18 cellular contexts compared by ENCODE assay signal in the genomic region with DNA sequence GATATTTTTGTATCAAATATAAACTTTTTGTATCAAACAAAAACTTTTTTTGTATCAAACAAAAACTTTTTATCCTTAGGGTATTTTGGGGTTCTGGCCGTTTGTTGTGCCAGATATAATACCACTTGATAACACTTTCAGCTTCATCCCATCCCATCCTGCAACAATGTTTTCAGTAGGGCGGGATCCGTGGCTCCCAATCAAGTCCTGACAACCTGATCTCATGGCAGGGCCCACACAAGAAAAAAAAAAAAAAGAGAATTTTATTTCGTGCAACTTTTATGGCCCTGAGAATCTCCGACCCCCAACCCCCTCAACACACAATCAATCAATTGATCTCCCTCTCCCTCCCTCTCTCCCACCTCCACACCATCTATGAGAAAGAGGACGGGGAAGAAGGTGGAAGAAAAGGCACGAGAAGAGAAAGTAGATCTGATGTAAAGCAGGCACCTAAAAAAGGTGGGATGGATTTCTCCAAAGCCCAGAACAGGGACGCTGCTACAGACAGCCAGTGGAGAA.
DNase-seq lines count a peak whose midpoint lies in the region; TF ChIP-seq lines count a peak whose summit lies in the region.
"Had no signal": no experiment of that assay in that cellular context is flagged by ENCODE, and none has a peak within 500 bp of the region (broad histone marks: within the 10 kb centered on the region; RNA-seq: fewer than 3 reads in every experiment).

No MANE protein-coding gene starts in this region.

- H3K36me3 ChIP-seq in endodermal cell (ENCODE audit: control insufficient read depth, insufficient read depth, low read length) = no peaks in the 10 kb centered on the region
- no peaks in the 10 kb centered on the region for H3K36me3 ChIP-seq in osteoblast (ENCODE audit: insufficient read depth, low read length)
- H3K36me3 ChIP-seq: BLaER1 had no signal

- H4K20me1 ChIP-seq in osteoblast (ENCODE audit: insufficient read depth, low read length) = no peaks in the 10 kb centered on the region
- H4K20me1 ChIP-seq: BLaER1 had no signal

- in situ Hi-C loops in GM13977 (cut with MboI; ENCODE audit: low pct_unique_long_range_greater_than_20kb, low sequenced_read_pairs, unreplicated experiment) = no loop called here

- WGBS in endodermal cell (ENCODE audit: insufficient coverage in 1 of 2, insufficient read length in 1 of 2), 2 experiments = 57 to 58% methylated on average over 5 to 8 of the region's 8 CpGs

- H3K9me3 Mint-ChIP-seq in endodermal cell (peaks cover 93% of the 10 kb centered on the region), immature natural killer cell (peaks cover 48 to 91% (median 87%) of the 10 kb centered on the region in 6 donors)

- H3K27me3 ChIP-seq in endodermal cell (ENCODE audit: control insufficient read depth, insufficient read depth, low read length, poor library complexity, severe bottlenecking) (no peaks in the 10 kb centered on the region), osteoblast (ENCODE audit: insufficient read depth, low read length) (no peaks in the 10 kb centered on the region)
- H3K27me3 ChIP-seq: BLaER1 had no signal

- H3K4me3 ChIP-seq in endodermal cell (ENCODE audit: low read length) (peak overlapping the region; percentile 29), osteoblast (ENCODE audit: insufficient read depth, low read length) (no peak overlapping the region)
- H3K4me3 ChIP-seq: BLaER1, GM23248 had no signal

- no peak overlapping the region for H3K9ac ChIP-seq in endodermal cell (ENCODE audit: extremely low read depth, low read length, poor library complexity, severe bottlenecking)
- H3K9ac ChIP-seq: BLaER1, GM23248 had no signal

- peaks cover 94% of the 10 kb centered on the region for H3K9me3 ChIP-seq in endodermal cell (ENCODE audit: control insufficient read depth, low read length)
- H3K9me3 ChIP-seq in osteoblast (ENCODE audit: low read depth, low read length) = peaks cover 21% of the 10 kb centered on the region

- no peak overlapping the region for H3K27ac ChIP-seq in endodermal cell (ENCODE audit: low read depth, low read length)
- H3K27ac ChIP-seq in osteoblast (ENCODE audit: low read depth, low read length) = no peak overlapping the region
- H3K27ac ChIP-seq: BLaER1, C4-2B, GM23248 had no signal

- H3K79me2 ChIP-seq in osteoblast (ENCODE audit: insufficient read depth, low read length) = no peaks in the 10 kb centered on the region

- no peaks in the 10 kb centered on the region for H3K4me1 ChIP-seq in endodermal cell (ENCODE audit: control insufficient read depth, insufficient read depth, low read length)
- H3K4me1 ChIP-seq in osteoblast (ENCODE audit: insufficient read depth, low read length) = no peaks in the 10 kb centered on the region
- H3K4me1 ChIP-seq: BLaER1, Caco-2 had no signal

- H3K4me3 Mint-ChIP-seq in endodermal cell (no peak overlapping the region), immature natural killer cell (no peak overlapping the region)
- H3K4me3 Mint-ChIP-seq: B cell; CD4-positive, CD25-positive, alpha-beta regulatory T cell; CD8-positive, alpha-beta T cell had no signal

- H3K36me3 Mint-ChIP-seq in endodermal cell (ENCODE audit: low read depth) (peaks cover 5% of the 10 kb centered on the region), immature natural killer cell (peaks cover 4 to 19% (median 7%) of the 10 kb centered on the region in 3 donors)
- H3K36me3 Mint-ChIP-seq: CD8-positive, alpha-beta T cell had no signal

- H3K27ac Mint-ChIP-seq in endodermal cell = no peak overlapping the region
- H3K27ac Mint-ChIP-seq in immature natural killer cell = no peak overlapping the region
- H3K27ac Mint-ChIP-seq: B cell; CD4-positive, CD25-positive, alpha-beta regulatory T cell; CD8-positive, alpha-beta T cell had no signal

- H3K4me1 Mint-ChIP-seq in endodermal cell (no peaks in the 10 kb centered on the region), immature natural killer cell (no peaks in the 10 kb centered on the region)
- H3K4me1 Mint-ChIP-seq: B cell had no signal

- no peaks in the 10 kb centered on the region for H3K27me3 Mint-ChIP-seq in endodermal cell (ENCODE audit: insufficient read depth)
- H3K27me3 Mint-ChIP-seq in immature natural killer cell (ENCODE audit: low read depth in 3 of 3) = peaks cover 0 to 2% (median 0%) of the 10 kb centered on the region in 3 donors
- H3K27me3 Mint-ChIP-seq: B cell; CD4-positive, CD25-positive, alpha-beta regulatory T cell had no signal

- H2AFZ ChIP-seq in osteoblast (ENCODE audit: low read length) = no peak overlapping the region
- H2AFZ ChIP-seq: GM23248 had no signal

- TF ChIP-seq CTCF in GM13977 (IDR thresholded peaks at IDR 0.05; ENCODE audit: extremely low read depth, insufficient read depth, missing control alignments) (no peak), endodermal cell (conservative IDR thresholded peaks at IDR 0.05) (no peak), osteoblast (IDR thresholded peaks at IDR 0.05; ENCODE audit: extremely low read depth, low read depth, low read length) (no peak)

- no peak overlapping the region for H3K4me2 ChIP-seq in osteoblast (ENCODE audit: insufficient read depth, low read length)
- H3K4me2 ChIP-seq: BLaER1 had no signal

- peak; percentile 10 for DNase-seq in AG20443 (ENCODE audit: low spot score)
- DNase-seq in GM13977 (ENCODE audit: low spot score) = peak; percentile 12
- DNase-seq in endodermal cell = no peak
- DNase-seq in osteoblast (ENCODE audit: insufficient read length, low spot score, missing footprints) = peak; percentile 56
- DNase-seq in immature natural killer cell = no peak
- no peak for DNase-seq in NCI-H1436 (lab: John Stamatoyannopoulos, UW)
- no peak for DNase-seq in stimulated activated CD8-positive, alpha-beta memory T cell treated with anti-CD3 and anti-CD28 coated beads, Interleukin-4, amount 100 ng/mL, for 48 hours
- DNase-seq: Caco-2; CD4-positive, CD25-positive, alpha-beta regulatory T cell; CD8-positive, alpha-beta T cell; DMS153; DND-41; GM23248; H7; HCEC 1CT had no signal

Comparison
In these comparisons a context has a peak if more than half of its experiments do, and no peak if none do; other contexts are left out.
1. DNase-seq: peak in AG20443 (single experiment), GM13977 (single experiment) and osteoblast (single experiment); none in endodermal cell (single experiment), immature natural killer cell (0 of 3), NCI-H1436 (single experiment) and stimulated activated CD8-positive, alpha-beta memory T cell treated with anti-CD3 and anti-CD28 coated beads, Interleukin-4, amount 100 ng/mL, for 48 hours (single experiment).